ENCODE assay signal across 7 cellular contexts in the genomic region with DNA sequence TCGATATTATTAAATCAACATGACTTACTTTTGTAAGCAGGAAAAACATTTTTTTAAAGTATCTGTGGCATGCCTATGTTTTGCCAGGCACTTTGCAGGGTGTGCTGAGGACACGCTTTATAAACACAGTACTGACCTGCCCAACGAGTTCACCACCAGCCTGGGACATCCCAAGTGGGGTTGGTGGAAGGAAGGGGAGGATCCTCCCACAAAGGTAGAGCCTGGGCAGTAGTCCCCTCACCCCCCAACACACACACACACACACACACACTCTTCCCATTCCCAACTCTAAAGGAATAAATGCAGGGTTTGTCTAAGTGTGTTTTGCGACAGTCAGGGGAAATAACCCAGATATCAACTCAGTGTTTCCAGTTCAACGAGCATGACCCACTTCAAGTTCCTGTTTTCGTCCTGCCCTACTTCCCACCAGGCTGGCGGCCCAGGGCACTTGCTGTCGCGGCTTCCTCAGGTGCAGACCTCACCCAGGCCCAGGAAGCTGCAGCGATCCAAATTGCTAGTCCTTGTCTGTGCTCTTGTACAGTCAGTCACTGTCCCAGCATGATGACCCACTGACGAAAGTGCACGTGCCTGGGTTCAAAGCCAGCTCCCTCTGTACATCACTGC. TPM values are rescaled to one million over a fixed set of nuclear protein-coding genes. Genes with fewer than 3 reads are reported as not detected.
DNase-seq lines count a peak whose midpoint lies in the region; ATAC-seq and TF ChIP-seq lines count a peak whose summit lies in the region.

No MANE protein-coding gene starts in this region.

- peak overlapping the region; percentile 98 for H3K4me3 Mint-ChIP-seq in activated naive CD8-positive, alpha-beta T cell treated with anti-CD3 and anti-CD28 coated beads, Interleukin-2, amount 50 U/mL, for 24 hours

- H3K9me3 ChIP-seq in mucosa of descending colon (no peaks in the 10 kb centered on the region), tibial nerve (no peaks in the 10 kb centered on the region)

- peak in 1 of 2 donors; percentile 18 for TF ChIP-seq EP300 in tibial nerve (IDR thresholded peaks at IDR 0.05)

- H3K4me3 ChIP-seq in H7 (ENCODE audit: insufficient read depth, low read depth, low read length) (no peak overlapping the region), mucosa of descending colon (no peak overlapping the region), tibial nerve (peak overlapping the region in 1 of 4 donors; percentile 9)

- TF ChIP-seq POLR2A in tibial nerve (IDR thresholded peaks at IDR 0.05) = no peak

- peak overlapping the region in 3 of 4 donors; percentile 0 to 96 (median 92) for H3K27ac ChIP-seq in tibial nerve

- no peaks in the 10 kb centered on the region for H3K27me3 ChIP-seq in H7 (ENCODE audit: control insufficient read depth, insufficient read depth, low read length)
- no peaks in the 10 kb centered on the region for H3K27me3 ChIP-seq in tibial nerve

- H3K4me1 ChIP-seq in mucosa of descending colon (ENCODE audit: low read depth) (peaks cover 73% of the 10 kb centered on the region), tibial nerve (peaks cover 0 to 85% (median 57%) of the 10 kb centered on the region in 4 donors)

- TF ChIP-seq CTCF in mucosa of descending colon (IDR thresholded peaks at IDR 0.05) = no peak
- no peak for TF ChIP-seq CTCF in tibial nerve (IDR thresholded peaks at IDR 0.05)

- H3K27me3 Mint-ChIP-seq in activated naive CD8-positive, alpha-beta T cell treated with anti-CD3 and anti-CD28 coated beads, Interleukin-2, amount 50 U/mL, for 24 hours = no peaks in the 10 kb centered on the region

- peak overlapping the region; percentile 98 for H3K27ac Mint-ChIP-seq in activated naive CD8-positive, alpha-beta T cell treated with anti-CD3 and anti-CD28 coated beads, Interleukin-2, amount 50 U/mL, for 24 hours

- peaks cover 68% of the 10 kb centered on the region for H3K4me1 Mint-ChIP-seq in activated naive CD8-positive, alpha-beta T cell treated with anti-CD3 and anti-CD28 coated beads, Interleukin-2, amount 50 U/mL, for 24 hours

- intact Hi-C loops in mucosa of descending colon (cut with DNase I, micrococcal nuclease) = no loop called here

- H3K9me3 Mint-ChIP-seq in activated naive CD8-positive, alpha-beta T cell treated with anti-CD3 and anti-CD28 coated beads, Interleukin-2, amount 50 U/mL, for 24 hours = no peaks in the 10 kb centered on the region

- peaks cover 3% of the 10 kb centered on the region; the same call in 1 of the 2 replicates for H3K36me3 ChIP-seq in H7 (replicated peaks; ENCODE audit: control insufficient read depth, insufficient read depth, low read length)
- no peaks in the 10 kb centered on the region for H3K36me3 ChIP-seq in mucosa of descending colon (ENCODE audit: low read depth)
- H3K36me3 ChIP-seq in tibial nerve = peaks cover 0 to 11% (median 0%) of the 10 kb centered on the region in 3 donors

- peak; percentile 30 for DNase-seq in H7
- peak; percentile 40 to 71 (median 49) for DNase-seq in T-helper 1 cell
- peak; percentile 65 for DNase-seq in activated naive CD8-positive, alpha-beta T cell treated with anti-CD3 and anti-CD28 coated beads, Interleukin-2, amount 50 U/mL, for 24 hours
- peak; percentile 59 to 85 (median 72) for DNase-seq in mucosa of descending colon
- DNase-seq in tibial nerve (ENCODE audit: low spot score in 2 of 2) = no peak
- no peak for DNase-seq in HPDE6-E6E7 (ENCODE audit: extremely low spot score)

- peaks cover 13% of the 10 kb centered on the region for H3K36me3 Mint-ChIP-seq in activated naive CD8-positive, alpha-beta T cell treated with anti-CD3 and anti-CD28 coated beads, Interleukin-2, amount 50 U/mL, for 24 hours (ENCODE audit: low read depth)

- peak; percentile 8 for ATAC-seq in activated naive CD8-positive, alpha-beta T cell treated with anti-CD3 and anti-CD28 coated beads, Interleukin-2, amount 50 U/mL, for 24 hours
- ATAC-seq in mucosa of descending colon (peak; percentile 22), GM18502 (IDR thresholded peaks at IDR 0.05; ENCODE audit: poor library complexity, unreplicated experiment) (no peak)

- WGBS in tibial nerve, 2 donors = 47 to 51% methylated on average over 10 to 12 of the region's 12 CpGs

RNA-seq across cellular contexts. Expression of gene CERK, which starts 3.1 kb away (rescaled TPM):
- 54.8 and 57.2 TPM in 2 replicates for total RNA-seq in H7 (2014; rRNA removed; shearing (Covaris generic))
- total RNA-seq in mucosa of descending colon = 10 to 100 TPM; 40.3 to 51.7 (median 50.0) TPM
- 10 to 100 TPM; 20.3 to 42.0 (median 24.7) TPM for total RNA-seq in tibial nerve

RNA-seq across cellular contexts. Expression of gene TBC1D22A, which starts 27.5 kb away (rescaled TPM):
- total RNA-seq in H7 (2014; rRNA removed; shearing (Covaris generic)) = 8.2 and 9.7 TPM in 2 replicates
- 10 to 100 TPM; 35.6 to 51.9 (median 41.8) TPM for total RNA-seq in mucosa of descending colon
- 10 to 100 TPM; 27.3 to 35.4 (median 29.3) TPM for total RNA-seq in tibial nerve

Comparison
In these comparisons a context has a peak if more than half of its experiments do, and no peak if none do; other contexts are left out.
1. DNase-seq: peak in H7 (single experiment), T-helper 1 cell (5 of 5), activated naive CD8-positive, alpha-beta T cell treated with anti-CD3 and anti-CD28 coated beads, Interleukin-2, amount 50 U/mL, for 24 hours (single experiment) and mucosa of descending colon (3 of 3); none in tibial nerve (0 of 2) and HPDE6-E6E7 (single experiment).